In genomic region chr21:33587792-33588484, GRCh38 we compare ENCODE assay signal across 8 cellular contexts. TPM values are rescaled to one million over a fixed set of nuclear protein-coding genes. Genes with fewer than 3 reads are reported as not detected.
DNase-seq lines count a peak whose midpoint lies in the region; ATAC-seq and TF ChIP-seq lines count a peak whose summit lies in the region.

No MANE protein-coding gene starts in this region.

- ATAC-seq in activated CD8-positive, alpha-beta memory T cell treated with anti-CD3 and anti-CD28 coated beads, Interleukin-2, amount 10 ng/mL, durations not matched to agents 7 days and 5 days = no peak
- peak; percentile 10 for ATAC-seq in GM21576 (IDR thresholded peaks at IDR 0.05; ENCODE audit: unreplicated experiment)
- ATAC-seq in naive thymus-derived CD8-positive, alpha-beta T cell = peak; percentile 19 to 21

- peak overlapping the region; percentile 85 for H3K27ac Mint-ChIP-seq in activated CD8-positive, alpha-beta memory T cell treated with anti-CD3 and anti-CD28 coated beads, Interleukin-2, amount 10 ng/mL, durations not matched to agents 7 days and 5 days
- H3K27ac Mint-ChIP-seq in naive thymus-derived CD8-positive, alpha-beta T cell = peak overlapping the region in 9 of 10 donors; percentile 43 to 91 (median 75)

- H3K4me1 Mint-ChIP-seq in activated CD8-positive, alpha-beta memory T cell treated with anti-CD3 and anti-CD28 coated beads, Interleukin-2, amount 10 ng/mL, durations not matched to agents 7 days and 5 days = peaks cover 29% of the 10 kb centered on the region
- H3K4me1 Mint-ChIP-seq in naive thymus-derived CD8-positive, alpha-beta T cell = peaks cover 10 to 16% (median 14%) of the 10 kb centered on the region in 4 donors

- no peaks in the 10 kb centered on the region for H3K9me3 Mint-ChIP-seq in activated CD8-positive, alpha-beta memory T cell treated with anti-CD3 and anti-CD28 coated beads, Interleukin-2, amount 10 ng/mL, durations not matched to agents 7 days and 5 days (ENCODE audit: low read depth)
- H3K9me3 Mint-ChIP-seq in naive thymus-derived CD8-positive, alpha-beta T cell = no peaks in the 10 kb centered on the region

- H3K4me3 ChIP-seq in WI38 (ENCODE audit: low read depth, low read length) = peak overlapping the region; percentile 80
- peak overlapping the region; percentile 79 for H3K4me3 ChIP-seq in fibroblast of mammary gland (ENCODE audit: control insufficient read depth, low read depth, low read length)

- CTCF ChIA-PET in activated CD8-positive, alpha-beta memory T cell treated with anti-CD3 and anti-CD28 coated beads, Interleukin-2, amount 10 ng/mL, durations not matched to agents 7 days and 5 days (lab: Charles Lee) = interaction anchor here (0.7 to 2.4 kb wide), 15 partner anchors 9 to 336 kb away, joined by 3 to 21 read pairs (median 4); partner anchors contain the start of genes DNAJC28, GART, SON and TMEM50B

- H3K36me3 Mint-ChIP-seq in activated CD8-positive, alpha-beta memory T cell treated with anti-CD3 and anti-CD28 coated beads, Interleukin-2, amount 10 ng/mL, durations not matched to agents 7 days and 5 days = peaks cover 21% of the 10 kb centered on the region
- H3K36me3 Mint-ChIP-seq in naive thymus-derived CD8-positive, alpha-beta T cell = no peaks in the 10 kb centered on the region

- peak overlapping the region; percentile 91 for H3K4me3 Mint-ChIP-seq in activated CD8-positive, alpha-beta memory T cell treated with anti-CD3 and anti-CD28 coated beads, Interleukin-2, amount 10 ng/mL, durations not matched to agents 7 days and 5 days
- H3K4me3 Mint-ChIP-seq in naive thymus-derived CD8-positive, alpha-beta T cell = peak overlapping the region; percentile 78 to 91 (median 86)

- TF ChIP-seq CTCF in WI38 (IDR thresholded peaks at IDR 0.05; ENCODE audit: low read depth, low read length) (no peak), fibroblast of mammary gland (conservative IDR thresholded peaks at IDR 0.05; ENCODE audit: control insufficient read depth, insufficient read depth, low read depth, low read length) (no peak)

- POLR2A ChIA-PET in naive thymus-derived CD8-positive, alpha-beta T cell (lab: Charles Lee) = interaction anchor here (0.6 to 2.5 kb wide), 16 partner anchors 7 to 1019 kb away, joined by 3 to 42 read pairs (median 5); partner anchors contain the start of genes CRYZL1, DNAJC28, GART and ITSN1

- DNase-seq in activated CD8-positive, alpha-beta memory T cell treated with anti-CD3 and anti-CD28 coated beads, Interleukin-2, amount 10 ng/mL, durations not matched to agents 7 days and 5 days = peak; percentile 64
- no peak for DNase-seq in activated CD8-positive, alpha-beta memory T cell treated with anti-CD3 and anti-CD28 coated beads, Interleukin-2, amount 50 U/mL, for 4 hours
- DNase-seq in HuH-7.5 (ENCODE audit: low spot score) (peak; percentile 20), fibroblast of mammary gland (ENCODE audit: low read depth) (peak; percentile 36), islet precursor cell (no peak)
- DNase-seq in naive thymus-derived CD8-positive, alpha-beta T cell = peak in 1 of 10 donors; percentile 2

- no peaks in the 10 kb centered on the region for H3K27me3 Mint-ChIP-seq in activated CD8-positive, alpha-beta memory T cell treated with anti-CD3 and anti-CD28 coated beads, Interleukin-2, amount 10 ng/mL, durations not matched to agents 7 days and 5 days
- no peaks in the 10 kb centered on the region for H3K27me3 Mint-ChIP-seq in naive thymus-derived CD8-positive, alpha-beta T cell

RNA-seq across cellular contexts. Expression of gene DONSON, which starts 0.5 kb away (rescaled TPM):
- 10 to 100 TPM; 41.6 to 46.3 TPM for total RNA-seq in activated CD8-positive, alpha-beta memory T cell treated with anti-CD3 and anti-CD28 coated beads, Interleukin-2, amount 10 ng/mL, durations not matched to agents 7 days and 5 days
- 10 to 100 TPM; 10.0 to 10.3 TPM for total RNA-seq in naive thymus-derived CD8-positive, alpha-beta T cell
- 1 to 10 TPM; 1.9 to 4.7 (median 2.2) TPM for polyA plus RNA-seq in naive thymus-derived CD8-positive, alpha-beta T cell

RNA-seq across cellular contexts. Expression of gene SON, which starts 45.1 kb away (rescaled TPM):
- total RNA-seq in activated CD8-positive, alpha-beta memory T cell treated with anti-CD3 and anti-CD28 coated beads, Interleukin-2, amount 10 ng/mL, durations not matched to agents 7 days and 5 days = 100 to 1,000 TPM; 279 to 363 TPM
- total RNA-seq in naive thymus-derived CD8-positive, alpha-beta T cell = 100 to 1,000 TPM; 493 to 510 TPM
- 100 to 1,000 TPM; 412 to 602 (median 573) TPM for polyA plus RNA-seq in naive thymus-derived CD8-positive, alpha-beta T cell

RNA-seq across cellular contexts. Expression of gene GART, which starts 46.0 kb away (rescaled TPM):
- 100 to 1,000 TPM; 135 to 189 TPM for total RNA-seq in activated CD8-positive, alpha-beta memory T cell treated with anti-CD3 and anti-CD28 coated beads, Interleukin-2, amount 10 ng/mL, durations not matched to agents 7 days and 5 days
- total RNA-seq in naive thymus-derived CD8-positive, alpha-beta T cell = 10 to 100 TPM; 91.6 to 91.8 TPM
- 10 to 100 TPM; 40.2 to 54.4 (median 43.8) TPM for polyA plus RNA-seq in naive thymus-derived CD8-positive, alpha-beta T cell

RNA-seq across cellular contexts. Expression of gene CRYZL1, which starts 53.6 kb away (rescaled TPM):
- total RNA-seq in activated CD8-positive, alpha-beta memory T cell treated with anti-CD3 and anti-CD28 coated beads, Interleukin-2, amount 10 ng/mL, durations not matched to agents 7 days and 5 days = 10 to 100 TPM; 28.2 to 36.8 TPM
- total RNA-seq in naive thymus-derived CD8-positive, alpha-beta T cell = 10 to 100 TPM; 64.4 to 71.4 TPM
- 10 to 100 TPM; 26.3 to 29.2 (median 27.4) TPM for polyA plus RNA-seq in naive thymus-derived CD8-positive, alpha-beta T cell

RNA-seq across cellular contexts. Expression of gene ITSN1, which starts 54.4 kb away (rescaled TPM):
- 1 to 10 TPM; 2.0 to 3.9 TPM for total RNA-seq in activated CD8-positive, alpha-beta memory T cell treated with anti-CD3 and anti-CD28 coated beads, Interleukin-2, amount 10 ng/mL, durations not matched to agents 7 days and 5 days
- 1 to 10 TPM; 3.1 to 4.3 TPM for total RNA-seq in naive thymus-derived CD8-positive, alpha-beta T cell
- under 1 TPM; 0.15 to 0.88 (median 0.40) TPM for polyA plus RNA-seq in naive thymus-derived CD8-positive, alpha-beta T cell

Comparison
In these comparisons a context has a peak if more than half of its experiments do, and no peak if none do; other contexts are left out.
1. DNase-seq: peak in activated CD8-positive, alpha-beta memory T cell treated with anti-CD3 and anti-CD28 coated beads, Interleukin-2, amount 10 ng/mL, durations not matched to agents 7 days and 5 days (single experiment), HuH-7.5 (single experiment) and fibroblast of mammary gland (single experiment); none in activated CD8-positive, alpha-beta memory T cell treated with anti-CD3 and anti-CD28 coated beads, Interleukin-2, amount 50 U/mL, for 4 hours (single experiment) and islet precursor cell (single experiment).